ENCODE assay signal across 8 cellular contexts in the genomic region with DNA sequence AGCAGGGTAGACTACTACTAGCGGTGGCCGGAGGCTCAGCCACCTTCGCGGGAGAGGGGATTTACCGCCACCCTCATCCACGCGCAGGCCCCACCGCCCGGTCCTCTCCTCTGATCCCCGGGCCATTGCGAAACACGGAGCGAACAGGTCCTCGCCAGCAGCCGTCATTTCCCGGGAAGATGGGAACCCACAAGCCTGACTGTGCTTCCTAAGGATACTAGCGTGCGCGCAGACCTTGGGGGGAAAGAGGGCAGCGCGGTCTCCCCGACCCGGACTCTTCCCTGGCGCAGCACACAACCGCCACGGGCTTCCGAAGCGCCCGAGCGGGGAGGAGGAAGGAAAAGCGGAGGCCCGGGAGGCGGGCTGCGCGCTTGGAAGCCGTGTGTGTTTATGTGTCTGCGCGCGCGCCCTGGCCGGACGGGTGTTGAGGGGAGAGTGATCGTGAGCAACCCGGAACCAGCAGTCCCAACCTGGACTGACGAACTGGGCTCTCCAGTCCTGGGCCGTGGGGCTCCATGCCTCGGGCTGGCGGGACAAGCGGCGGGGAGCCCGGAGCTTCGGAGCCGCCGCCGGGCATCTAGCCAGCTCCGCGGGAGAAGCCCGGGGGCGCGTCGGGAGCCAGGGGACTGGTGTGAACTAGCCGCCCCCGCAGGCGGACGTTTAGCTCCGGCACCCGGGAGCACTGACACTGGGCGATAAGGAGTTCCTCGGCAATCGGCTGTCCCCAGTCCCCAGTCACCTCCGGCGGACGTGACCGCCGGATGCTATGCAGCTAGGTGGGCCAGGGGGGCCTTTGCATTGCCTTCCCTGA.
DNase-seq lines count a peak whose midpoint lies in the region; ATAC-seq and TF ChIP-seq lines count a peak whose summit lies in the region.

No MANE protein-coding gene starts in this region.

- no peaks in the 10 kb centered on the region for H3K27me3 ChIP-seq in CD4-positive, alpha-beta T cell (ENCODE audit: control insufficient read depth, insufficient read depth, low read length)
- H3K27me3 ChIP-seq in IMR-90 (ENCODE audit: control insufficient read depth, insufficient read depth, low read length) (peaks cover 12% of the 10 kb centered on the region; the same call in 1 of the 2 replicates), heart right ventricle (peaks cover 0 to 100% (median 0%) of the 10 kb centered on the region in 7 donors)

- H3K36me3 Mint-ChIP-seq in CD4-positive, alpha-beta T cell (ENCODE audit: low read depth): peaks cover 16% of the 10 kb centered on the region
- H3K36me3 Mint-ChIP-seq in activated naive CD4-positive, alpha-beta T cell treated with anti-CD3 and anti-CD28 coated beads, Interleukin-2, amount 50 U/mL, for 24 hours: no peaks in the 10 kb centered on the region
- no peaks in the 10 kb centered on the region for H3K36me3 Mint-ChIP-seq in progenitor cell of endocrine pancreas (ENCODE audit: insufficient read depth)

- no peaks in the 10 kb centered on the region for H3K9me1 ChIP-seq in IMR-90 (ENCODE audit: insufficient read depth, low read length)

- BruUV-seq in IMR-90 (replicated peaks; lab: Mats Ljungman, UMichigan): no TSS peak

- no peak overlapping the region for H3K23ac ChIP-seq in IMR-90 (ENCODE audit: low read depth, low read length)

- in situ Hi-C loops in IMR-90 (cut with MboI; ENCODE audit: low sequenced_read_pairs): loop anchor here (5.0 kb wide), 1 partner anchor 65 kb away; no protein-coding TSS in a partner anchor

- dilution Hi-C loops in IMR-90 (cut with HindIII; ENCODE audit: low sequenced_read_pairs, unreplicated experiment): no loop called here

- peak overlapping the region in 1 of 2 experiments; percentile 75; a peak in 3 of 4 replicates for H4K8ac ChIP-seq in IMR-90 (ENCODE audit: low read depth in 2 of 2, low read length in 2 of 2)

- 0 out of 2 replicates have a peak overlapping the region, but pooled peaks have one; percentile 17 for H3K56ac ChIP-seq in IMR-90 (ENCODE audit: extremely low read depth, insufficient read depth, low read length)

- H3K9me3 ChIP-seq in CD4-positive, alpha-beta T cell (ENCODE audit: control insufficient read depth, low read length): no peaks in the 10 kb centered on the region
- H3K9me3 ChIP-seq in IMR-90 (ENCODE audit: control insufficient read depth, insufficient read depth, low read length): no peaks in the 10 kb centered on the region; the same call in 1 of the 2 replicates
- H3K9me3 ChIP-seq in heart right ventricle: peaks cover 0 to 5% (median 0%) of the 10 kb centered on the region in 11 donors

- H3K36me3 ChIP-seq in IMR-90 (ENCODE audit: control insufficient read depth, insufficient read depth, low read length): no peaks in the 10 kb centered on the region
- no peaks in the 10 kb centered on the region for H3K36me3 ChIP-seq in heart right ventricle

- H3K9me3 Mint-ChIP-seq in CD4-positive, alpha-beta T cell: no peaks in the 10 kb centered on the region
- H3K9me3 Mint-ChIP-seq in activated naive CD4-positive, alpha-beta T cell treated with anti-CD3 and anti-CD28 coated beads, Interleukin-2, amount 50 U/mL, for 24 hours: no peaks in the 10 kb centered on the region
- no peaks in the 10 kb centered on the region for H3K9me3 Mint-ChIP-seq in progenitor cell of endocrine pancreas (ENCODE audit: low read depth)

- peak overlapping the region; percentile 10; the same call in 1 of the 2 replicates for H3K14ac ChIP-seq in IMR-90 (replicated peaks; ENCODE audit: low read depth, low read length)

- no peaks in the 10 kb centered on the region for H3K27me3 Mint-ChIP-seq in CD4-positive, alpha-beta T cell
- no peaks in the 10 kb centered on the region for H3K27me3 Mint-ChIP-seq in activated naive CD4-positive, alpha-beta T cell treated with anti-CD3 and anti-CD28 coated beads, Interleukin-2, amount 50 U/mL, for 24 hours
- peaks cover 17% of the 10 kb centered on the region for H3K27me3 Mint-ChIP-seq in progenitor cell of endocrine pancreas

- peak overlapping the region; percentile 79 for H2AK9ac ChIP-seq in IMR-90 (replicated peaks; ENCODE audit: low read depth, low read length, poor library complexity)

- POLR2A ChIA-PET in CD4-positive, alpha-beta T cell (lab: Charles Lee): interaction anchor here (0.8 to 11.4 kb wide), 5 partner anchors 20 to 399 kb away, joined by 3 to 236 read pairs (median 7); a partner anchor contains a TSS
- POLR2A ChIA-PET in IMR-90 (lab: Charles Lee; ENCODE audit: unreplicated experiment): no interaction called here

- H2BK5ac ChIP-seq in IMR-90 (ENCODE audit: low read depth, low read length, poor library complexity, severe bottlenecking): no peak overlapping the region

- no peaks in the 10 kb centered on the region; the same call in 1 of the 2 replicates for H3K4me1 ChIP-seq in IMR-90 (ENCODE audit: control insufficient read depth, insufficient read depth, low read length)
- H3K4me1 ChIP-seq in heart right ventricle: peaks cover 0 to 80% (median 38%) of the 10 kb centered on the region in 9 donors

- H3K27ac Mint-ChIP-seq in CD4-positive, alpha-beta T cell: peak overlapping the region; percentile 100
- peak overlapping the region; percentile 100 for H3K27ac Mint-ChIP-seq in activated naive CD4-positive, alpha-beta T cell treated with anti-CD3 and anti-CD28 coated beads, Interleukin-2, amount 50 U/mL, for 24 hours
- no peak overlapping the region for H3K27ac Mint-ChIP-seq in progenitor cell of endocrine pancreas

- ATAC-seq in CD4-positive, alpha-beta T cell (ENCODE audit: poor library complexity): no peak
- ATAC-seq in IMR-90 (ENCODE audit: low read depth) (peak; percentile 55), heart right ventricle (peak; percentile 24 to 49 (median 37))

- no peak overlapping the region; the same call in 1 of the 2 replicates for H4K5ac ChIP-seq in IMR-90 (ENCODE audit: low read depth, low read length)

- no peak overlapping the region for H3K9ac ChIP-seq in IMR-90 (ENCODE audit: low read depth, low read length)

- no peak overlapping the region for H3K18ac ChIP-seq in IMR-90 (ENCODE audit: low read depth, low read length)

- no peak for TF ChIP-seq CTCF in CD4-positive, alpha-beta T cell (IDR thresholded peaks at IDR 0.05)
- TF ChIP-seq CTCF in IMR-90 (conservative IDR thresholded peaks at IDR 0.05; ENCODE audit: low read depth, low read length) (no peak), heart right ventricle (IDR thresholded peaks at IDR 0.05) (no peak), progenitor cell of endocrine pancreas (IDR thresholded peaks at IDR 0.05; ENCODE audit: unreplicated experiment) (no peak)

- WGBS in IMR-90 (ENCODE audit: extremely low coverage in 2 of 2, insufficient read length in 1 of 2), 2 experiments: 8% methylated on average over 36 of the region's 75 CpGs; no CpG with 5 or more reads in 1 of the 2 experiments
- WGBS in heart right ventricle, 2 donors: 1 to 4% methylated on average over 52 to 75 of the region's 75 CpGs

- CTCF ChIA-PET in CD4-positive, alpha-beta T cell (lab: Charles Lee): no interaction called here
- CTCF ChIA-PET in IMR-90 (lab: Yijun Ruan, JAX): no interaction called here

- peak overlapping the region; percentile 95 for H3K4me3 Mint-ChIP-seq in CD4-positive, alpha-beta T cell
- H3K4me3 Mint-ChIP-seq in activated naive CD4-positive, alpha-beta T cell treated with anti-CD3 and anti-CD28 coated beads, Interleukin-2, amount 50 U/mL, for 24 hours: peak overlapping the region; percentile 92
- peak overlapping the region; percentile 60 for H3K4me3 Mint-ChIP-seq in progenitor cell of endocrine pancreas (ENCODE audit: low read depth)

- TF ChIP-seq POLR2A in IMR-90 (IDR thresholded peaks at IDR 0.05; ENCODE audit: low read depth, low read length): no peak

- no peak overlapping the region for H2AK5ac ChIP-seq in IMR-90 (ENCODE audit: low read depth, low read length)

- peak overlapping the region; percentile 40 for H3K4me3 ChIP-seq in IMR-90 (ENCODE audit: insufficient read depth, low read depth, low read length)
- peak overlapping the region; percentile 21 to 69 (median 56) for H3K4me3 ChIP-seq in heart right ventricle

- peaks cover 0 to 3% of the 10 kb centered on the region in 2 experiments; a peak in 1 of 4 replicates for H3K79me1 ChIP-seq in IMR-90 (ENCODE audit: low read depth in 1 of 2, low read length in 2 of 2)

- peak overlapping the region; percentile 75; the same call in 1 of the 3 replicates for H2BK15ac ChIP-seq in IMR-90 (ENCODE audit: low read depth, low read length)

- peak overlapping the region; percentile 20 for H3K4ac ChIP-seq in IMR-90 (ENCODE audit: low read depth, low read length)

- H2BK120ac ChIP-seq in IMR-90 (ENCODE audit: low read depth, low read length): peak overlapping the region; percentile 13; the same call in 1 of the 2 replicates

- H4K20me1 ChIP-seq in IMR-90 (ENCODE audit: insufficient read depth, low read length): no peaks in the 10 kb centered on the region

- H3K27ac ChIP-seq in CD4-positive, alpha-beta T cell (ENCODE audit: low read depth, low read length): peak overlapping the region; percentile 96
- H3K27ac ChIP-seq in IMR-90 (ENCODE audit: insufficient read depth, low read length): peak overlapping the region; percentile 36
- H3K27ac ChIP-seq in heart right ventricle: peak overlapping the region; percentile 82 to 99 (median 91)

- peaks cover 62% of the 10 kb centered on the region for H3K4me1 Mint-ChIP-seq in CD4-positive, alpha-beta T cell (ENCODE audit: low read depth)
- peaks cover 41% of the 10 kb centered on the region for H3K4me1 Mint-ChIP-seq in activated naive CD4-positive, alpha-beta T cell treated with anti-CD3 and anti-CD28 coated beads, Interleukin-2, amount 50 U/mL, for 24 hours
- H3K4me1 Mint-ChIP-seq in progenitor cell of endocrine pancreas (ENCODE audit: low read depth): peaks cover 27% of the 10 kb centered on the region

- H4K91ac ChIP-seq in IMR-90 (ENCODE audit: insufficient read depth, low read depth, low read length): peak overlapping the region; percentile 56; the same call in 1 of the 2 replicates

- no peak for TF ChIP-seq RAD21 in IMR-90 (IDR thresholded peaks at IDR 0.05; ENCODE audit: low read length)

- intact Hi-C loops in CD4-positive, alpha-beta T cell (cut with DNase I, micrococcal nuclease): loop anchor here (5.0 to 10.0 kb wide), 4 partner anchors 75 to 355 kb away; a partner anchor contains a TSS
- intact Hi-C loops in IMR-90 (cut with micrococcal nuclease): loop anchor here (5.0 kb wide), 2 partner anchors 75 to 95 kb away; a partner anchor contains a TSS
- intact Hi-C loops in heart right ventricle (cut with DNase I): loop anchor here in 7 of 10 donors (2.0 to 10.0 kb wide), 7 partner anchors 65 to 438 kb away; a partner anchor contains a TSS

- peak overlapping the region; percentile 71 for H3K4me2 ChIP-seq in IMR-90 (ENCODE audit: low read depth, low read length)

- no peak overlapping the region for H2BK20ac ChIP-seq in IMR-90 (ENCODE audit: low read depth, low read length)

- peak overlapping the region; percentile 90 for H2AFZ ChIP-seq in IMR-90 (replicated peaks; ENCODE audit: low read length, poor library complexity)

- DNase-seq in CD4-positive, alpha-beta T cell: peak in 1 of 10 experiments; percentile 32
- peak; percentile 44 for DNase-seq in IMR-90
- DNase-seq in heart right ventricle: peak; percentile 67 to 73
- DNase-seq in progenitor cell of endocrine pancreas (ENCODE audit: low spot score, unreplicated experiment): no peak
- DNase-seq in effector CD4-positive, alpha-beta T cell: no peak
- DNase-seq in NCI-H345 (lab: John Stamatoyannopoulos, UW): no peak
- DNase-seq in foreskin melanocyte: no peak

TF ChIP-seq in IMR-90, 13 proteins besides CTCF, POLR2A, EP300 and RAD21 (continues in another document):
- TF ChIP-seq FOS (IDR thresholded peaks at IDR 0.05; ENCODE audit: low read depth, low read length): no peak

Comparison
In these comparisons a context has a peak if more than half of its experiments do, and no peak if none do; other contexts are left out.
1. DNase-seq: peak in IMR-90 (single experiment) and heart right ventricle (2 of 2); none in progenitor cell of endocrine pancreas (single experiment), effector CD4-positive, alpha-beta T cell (single experiment), NCI-H345 (single experiment) and foreskin melanocyte (single experiment).
2. H3K27ac ChIP-seq: peak in every context shown above with its lines; median percentile 96 in CD4-positive, alpha-beta T cell; 91 in heart right ventricle; 36 in IMR-90.
3. Peak in every context shown above with its lines, with median percentiles within 50 percentile points of each other: H3K4me3 Mint-ChIP-seq.